1 cellular context compared by ENCODE assay signal in genomic region chr20:32792316-32792715, GRCh38.
TF ChIP-seq lines count a peak whose summit lies in the region.

No MANE protein-coding gene starts in this region.

TF ChIP-seq in GM12878, 131 proteins besides CTCF, POLR2A, EP300 and RAD21 (continued from another document):
- TF ChIP-seq MTA2 (IDR thresholded peaks at IDR 0.05; ENCODE audit: low read depth) = peak; percentile 68
- 0 out of 2 replicates have a peak, but pooled peaks have one; percentile 61 for TF ChIP-seq TBL1XR1 (IDR thresholded peaks at IDR 0.05; ENCODE audit: low read depth, low read length)
- no peak for TF ChIP-seq KDM1A (IDR thresholded peaks at IDR 0.05; ENCODE audit: borderline replicate concordance)
- TF ChIP-seq CUX1 (IDR thresholded peaks at IDR 0.05; ENCODE audit: insufficient replicate concordance, low read depth, low read length) = no peak
- TF ChIP-seq CBX5 (IDR thresholded peaks at IDR 0.05; ENCODE audit: low read depth) = no peak
- TF ChIP-seq MAX (IDR thresholded peaks at IDR 0.05; ENCODE audit: low read depth, low read length) = no peak
